15 cellular contexts compared by ENCODE assay signal in the genomic region with DNA sequence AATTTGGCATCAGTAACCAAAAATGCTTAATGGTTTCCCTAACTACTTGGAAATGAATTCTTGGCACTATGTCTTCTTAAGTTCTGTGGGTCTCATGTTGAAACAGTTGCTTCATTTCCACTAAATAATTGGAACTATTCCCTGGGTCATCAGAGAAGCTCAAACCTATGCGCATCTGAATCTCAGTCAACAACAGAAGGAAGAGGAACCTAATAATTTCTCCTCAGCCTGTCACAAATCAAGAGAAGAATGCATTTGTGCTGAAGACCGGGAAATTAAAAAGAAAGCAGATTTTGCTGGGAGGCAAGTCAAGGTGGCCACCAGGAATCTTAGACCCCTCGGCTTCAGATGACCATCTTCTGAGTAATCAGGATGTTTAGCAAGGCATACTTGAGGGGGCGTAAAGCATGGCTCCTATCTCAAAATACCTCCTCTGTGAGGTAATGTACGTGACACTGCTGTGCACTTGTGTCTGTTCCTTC. TPM values are rescaled to one million over a fixed set of nuclear protein-coding genes. Genes with fewer than 3 reads are reported as not detected.
DNase-seq lines count a peak whose midpoint lies in the region; TF ChIP-seq lines count a peak whose summit lies in the region.
"Had no signal": no experiment of that assay in that cellular context is flagged by ENCODE, and none has a peak within 500 bp of the region (broad histone marks: within the 10 kb centered on the region; RNA-seq: fewer than 3 reads in every experiment).

No MANE protein-coding gene starts in this region.

- H3K36me3 ChIP-seq in colonic mucosa = no peaks in the 10 kb centered on the region
- H3K36me3 ChIP-seq: upper lobe of left lung had no signal

- H3K4me3 ChIP-seq in AG09309 (ENCODE audit: control insufficient read depth, low read depth, low read length) = no peak overlapping the region
- H3K4me3 ChIP-seq in colonic mucosa = no peak overlapping the region
- H3K4me3 ChIP-seq: upper lobe of left lung had no signal

- H3K27ac ChIP-seq in colonic mucosa = no peak overlapping the region
- H3K27ac ChIP-seq: C4-2B had no signal

- H3K9me3 ChIP-seq in colonic mucosa = no peaks in the 10 kb centered on the region
- H3K9me3 ChIP-seq: upper lobe of left lung had no signal

- DNase-seq in AG09309 (ENCODE audit: low read depth) = peak; percentile 83
- peak; percentile 79 for DNase-seq in NCI-H226
- DNase-seq in dedifferentiated amniotic fluid mesenchymal stem cell (ENCODE audit: extremely low spot score) = peak; percentile 34
- peak; percentile 44 for DNase-seq in myocyte (ENCODE audit: low read depth)
- no peak for DNase-seq in NCI-H2196 (lab: John Stamatoyannopoulos, UW; ENCODE audit: unreplicated experiment)
- no peak for DNase-seq in NCI-H1417 (lab: John Stamatoyannopoulos, UW)
- DNase-seq in DMS153 treated with DMSO at 0.1 percent for 48 hours (lab: John Stamatoyannopoulos, UW; ENCODE audit: unreplicated experiment) = no peak
- no peak for DNase-seq in colonic mucosa
- DNase-seq: activated CD8-positive, alpha-beta memory T cell treated with anti-CD3 and anti-CD28 coated beads, Interleukin-2, amount 10 ng/mL, durations not matched to agents 7 days and 5 days; activated naive CD8-positive, alpha-beta T cell treated with anti-CD3 and anti-CD28 coated beads for 36 hours; effector memory CD8-positive, alpha-beta T cell; GDM1; small intestine; upper lobe of left lung had no signal

- no peak overlapping the region for H3K9ac ChIP-seq in colonic mucosa (ENCODE audit: low read depth in 2 of 2, low read length in 2 of 2)

- intact Hi-C loops in colonic mucosa (cut with DNase I) = no loop called here

- no peaks in the 10 kb centered on the region for H3K27me3 ChIP-seq in colonic mucosa
- H3K27me3 ChIP-seq: upper lobe of left lung had no signal

- TF ChIP-seq CTCF in AG09309 (IDR thresholded peaks at IDR 0.05; ENCODE audit: control insufficient read depth, insufficient read depth, low read depth, low read length, missing control alignments) = no peak
- no peak for TF ChIP-seq CTCF in colonic mucosa (IDR thresholded peaks at IDR 0.05)

- no peaks in the 10 kb centered on the region for H3K4me1 ChIP-seq in colonic mucosa
- H3K4me1 ChIP-seq: upper lobe of left lung had no signal

RNA-seq across cellular contexts. Expression of a gene that starts 41.4 kb away (rescaled TPM):
- 89.6 and 272 TPM in 2 replicates for total RNA-seq in myocyte
- 1,878 TPM for polyA plus RNA-seq in myocyte (2012)
- 100 to 1,000 TPM; 235 to 288 TPM for total RNA-seq in colonic mucosa

RNA-seq across cellular contexts. Expression of a gene that starts 54.3 kb away (rescaled TPM):
- total RNA-seq in myocyte (0.56 TPM in 1 of 2 replicates, not detected in the other), colonic mucosa (under 1 TPM in 1 of 2 donors, not detected in 1; 0.77 TPM)
- polyA plus RNA-seq in myocyte (2012) = 22.7 TPM

Comparison
In these comparisons a context has a peak if more than half of its experiments do, and no peak if none do; other contexts are left out.
1. DNase-seq: peak in AG09309 (single experiment), NCI-H226 (single experiment), dedifferentiated amniotic fluid mesenchymal stem cell (single experiment) and myocyte (single experiment); none in NCI-H2196 (single experiment), NCI-H1417 (0 of 3), DMS153 treated with DMSO at 0.1 percent for 48 hours (single experiment) and colonic mucosa (single experiment).